ENCODE assay signal across 26 cellular contexts in genomic region chr13:85431720-85432119, GRCh38.
"Had no signal": no experiment of that assay in that cellular context is flagged by ENCODE, and none has a peak within 500 bp of the region (broad histone marks: within the 10 kb centered on the region; RNA-seq: fewer than 3 reads in every experiment).

No MANE protein-coding gene starts in this region.

- H3K4me3 ChIP-seq: dorsolateral prefrontal cortex, gastrocnemius medialis, hepatocyte, left lung, mucosa of descending colon, right lobe of liver, testis, tibial artery, upper lobe of left lung, uterus had no signal

- DNase-seq: dorsolateral prefrontal cortex; effector CD4-positive, alpha-beta T cell; foreskin fibroblast; gastrocnemius medialis; head of caudate nucleus; left cardiac atrium; mesenchymal stem cell; mucosa of descending colon; naive B cell; stimulated activated CD4-positive, alpha-beta T cell treated with anti-CD3 and anti-CD28 coated beads, Interleukin-2, amount 100 ng/mL, for 24 hours; stimulated activated CD4-positive, alpha-beta T cell treated with anti-CD3 and anti-CD28 coated beads, Interleukin-4, amount 100 ng/mL, for 24 hours; stimulated activated naive CD8-positive, alpha-beta T cell treated with anti-CD3 and anti-CD28 coated beads, Interleukin-15, Interleukin-2, amounts not matched to agents 100 U/mL and 50 U/mL, for 24 hours; substantia nigra; testis; tibial artery; uterus had no signal

- H3K27ac ChIP-seq: dorsolateral prefrontal cortex, gastrocnemius medialis, hepatocyte, left lung, parathyroid adenoma, right lobe of liver, testis, tibial artery, upper lobe of left lung, uterus had no signal

- H3K4me1 ChIP-seq: gastrocnemius medialis, left lung, parathyroid adenoma, right lobe of liver, testis, tibial artery, upper lobe of left lung, uterus had no signal

- H3K36me3 Mint-ChIP-seq: naive B cell; stimulated activated memory B cell treated with anti-CD40 and anti-IgM and Interleukin-4, amounts not matched to agents 10 μg/mL and 1 μg/mL and 100 μg/mL, for 72 hours had no signal

- H3K9ac ChIP-seq: parathyroid adenoma had no signal

- H3K4me3 Mint-ChIP-seq: mesothelial cell of epicardium; naive B cell; natural killer cell treated with Interleukin-12 subunit alpha and Interleukin-12 subunit beta and Interleukin-15 and Interleukin-18, amount 100 ng/mL, for 72 hours; neural crest cell; stimulated activated memory B cell treated with anti-CD40 and anti-IgM and Interleukin-4, amounts not matched to agents 10 μg/mL and 1 μg/mL and 100 μg/mL, for 72 hours had no signal

- H3K27ac Mint-ChIP-seq: mesothelial cell of epicardium; naive B cell; natural killer cell treated with Interleukin-12 subunit alpha and Interleukin-12 subunit beta and Interleukin-15 and Interleukin-18, amount 100 ng/mL, for 72 hours; progenitor cell of endocrine pancreas; stimulated activated memory B cell treated with anti-CD40 and anti-IgM and Interleukin-4, amounts not matched to agents 10 μg/mL and 1 μg/mL and 100 μg/mL, for 72 hours had no signal

- H2AFZ ChIP-seq: hepatocyte, parathyroid adenoma had no signal

- H3K27me3 Mint-ChIP-seq: naive B cell; natural killer cell treated with Interleukin-12 subunit alpha and Interleukin-12 subunit beta and Interleukin-15 and Interleukin-18, amount 100 ng/mL, for 72 hours; progenitor cell of endocrine pancreas; stimulated activated memory B cell treated with anti-CD40 and anti-IgM and Interleukin-4, amounts not matched to agents 10 μg/mL and 1 μg/mL and 100 μg/mL, for 72 hours had no signal

- H3K4me2 ChIP-seq: hepatocyte had no signal

- ATAC-seq: gastrocnemius medialis; left cardiac atrium; left lung; mucosa of descending colon; stimulated activated naive CD8-positive, alpha-beta T cell treated with anti-CD3 and anti-CD28 coated beads, Interleukin-15, Interleukin-2, amounts not matched to agents 100 U/mL and 50 U/mL, for 24 hours had no signal

- H3K27me3 ChIP-seq: dorsolateral prefrontal cortex, gastrocnemius medialis, hepatocyte, left lung, right lobe of liver, testis, tibial artery, upper lobe of left lung, uterus had no signal

- H3K36me3 ChIP-seq: gastrocnemius medialis, left lung, right lobe of liver, tibial artery, upper lobe of left lung, uterus had no signal

- H3K9me3 ChIP-seq: gastrocnemius medialis, right lobe of liver, testis, upper lobe of left lung, uterus had no signal

- H3K4me1 Mint-ChIP-seq: naive B cell; neural crest cell; stimulated activated memory B cell treated with anti-CD40 and anti-IgM and Interleukin-4, amounts not matched to agents 10 μg/mL and 1 μg/mL and 100 μg/mL, for 72 hours had no signal

- H3K9me3 Mint-ChIP-seq: stimulated activated memory B cell treated with anti-CD40 and anti-IgM and Interleukin-4, amounts not matched to agents 10 μg/mL and 1 μg/mL and 100 μg/mL, for 72 hours had no signal
